ENCODE assay signal across 1 cellular context in genomic region chr10:60905580-60905979, GRCh38.
TF ChIP-seq lines count a peak whose summit lies in the region.

No MANE protein-coding gene starts in this region.

TF ChIP-seq in GM23338, 12 proteins besides CTCF, POLR2A, EP300 and RAD21 (continued from another document):
- no peak for TF ChIP-seq ZNF462 (CRISPR knock-in tag; IDR thresholded peaks at IDR 0.05)
